ENCODE assay signal across 12 cellular contexts in genomic region chr12:62847709-62848108, GRCh38.
"Had no signal": no experiment of that assay in that cellular context is flagged by ENCODE, and none has a peak within 500 bp of the region (broad histone marks: within the 10 kb centered on the region; RNA-seq: fewer than 3 reads in every experiment).

No MANE protein-coding gene starts in this region.

- H3K4me3 ChIP-seq: dorsolateral prefrontal cortex, ovary, stomach had no signal

- ATAC-seq: sciatic nerve had no signal

- H3K36me3 ChIP-seq: ovary, stomach, WERI-Rb-1 had no signal

- DNase-seq: activated effector memory CD4-positive, alpha-beta T cell treated with anti-CD3 and anti-CD28 coated beads, Interleukin-2, amount 50 U/mL, for 16 hours; activated T-cell treated with anti-CD3 and anti-CD28 coated beads, Interleukin-2, amount 50 U/mL, for 4 hours; dorsolateral prefrontal cortex; endodermal cell; erythroblast; hippocampal formation; ovary; stimulated activated CD4-positive, alpha-beta T cell treated with anti-CD3 and anti-CD28 coated beads, Interleukin-2, amount 100 ng/mL, for 24 hours; stomach; WERI-Rb-1 had no signal

- H3K9me3 ChIP-seq: ovary, stomach had no signal

- H3K27ac ChIP-seq: ovary, stomach, WERI-Rb-1 had no signal

- FAIRE-seq: keratinocyte had no signal

- H3K27me3 ChIP-seq: dorsolateral prefrontal cortex, ovary, stomach had no signal
